In genomic region chr1:8660455-8660854, GRCh38 we compare ENCODE assay signal across 8 cellular contexts.
DNase-seq lines count a peak whose midpoint lies in the region; ATAC-seq and TF ChIP-seq lines count a peak whose summit lies in the region.

No MANE protein-coding gene starts in this region.

- 29% methylated on average over 5 of the region's 5 CpGs for WGBS in prostate gland

- H3K9me3 ChIP-seq in SJCRH30 (replicated peaks) (no peaks in the 10 kb centered on the region), prostate gland (no peaks in the 10 kb centered on the region)

- ATAC-seq in GM19397 (IDR thresholded peaks at IDR 0.05; ENCODE audit: unreplicated experiment) (no peak), GM19328 (IDR thresholded peaks at IDR 0.05; ENCODE audit: unreplicated experiment) (no peak)

- no peak overlapping the region for H3K27ac Mint-ChIP-seq in nephron progenitor cell

- intact Hi-C loops in prostate gland (cut with DNase I), result no loop called here

- no peak overlapping the region for H3K4me3 ChIP-seq in SJCRH30
- H3K4me3 ChIP-seq in prostate gland, result no peak overlapping the region

- H3K27ac ChIP-seq in SJCRH30 (peak overlapping the region; percentile 21), prostate gland (no peak overlapping the region)

- H3K4me3 Mint-ChIP-seq in nephron progenitor cell, result no peak overlapping the region

- no peak for TF ChIP-seq POLR2A in prostate gland (IDR thresholded peaks at IDR 0.05)

- H3K36me3 ChIP-seq in SJCRH30, result no peaks in the 10 kb centered on the region
- H3K36me3 ChIP-seq in prostate gland, result no peaks in the 10 kb centered on the region

- H3K4me1 Mint-ChIP-seq in nephron progenitor cell, result peaks cover 7% of the 10 kb centered on the region

- TF ChIP-seq CTCF in prostate gland (IDR thresholded peaks at IDR 0.05) (no peak), nephron progenitor cell (IDR thresholded peaks at IDR 0.05) (no peak)

- peaks cover 36% of the 10 kb centered on the region for H3K36me3 Mint-ChIP-seq in nephron progenitor cell (ENCODE audit: low read depth)

- no peaks in the 10 kb centered on the region for H3K27me3 Mint-ChIP-seq in nephron progenitor cell (ENCODE audit: low read depth, poor library complexity)

- H3K4me1 ChIP-seq in SJCRH30 (peaks cover 27% of the 10 kb centered on the region), prostate gland (replicated peaks) (peaks cover 6% of the 10 kb centered on the region)

- H3K9me3 Mint-ChIP-seq in nephron progenitor cell, result peaks cover 9% of the 10 kb centered on the region

- H3K27me3 ChIP-seq in SJCRH30 (no peaks in the 10 kb centered on the region), prostate gland (replicated peaks; ENCODE audit: insufficient read depth) (no peaks in the 10 kb centered on the region)

- peak; percentile 82 for DNase-seq in Daoy (ENCODE audit: low read depth)
- DNase-seq in SJCRH30, result peak; percentile 82 to 92
- DNase-seq in foreskin melanocyte, result peak; percentile 57
- DNase-seq in prostate gland (ENCODE audit: low spot score), result peak; percentile 6
- DNase-seq in NCI-H2107 treated with DMSO at 0.1 percent for 48 hours (lab: John Stamatoyannopoulos, UW; ENCODE audit: unreplicated experiment), result no peak
- no peak for DNase-seq in nephron progenitor cell

Comparison
In these comparisons a context has a peak if more than half of its experiments do, and no peak if none do; other contexts are left out.
1. DNase-seq: peak in Daoy (single experiment), SJCRH30 (2 of 2), foreskin melanocyte (single experiment) and prostate gland (single experiment); none in NCI-H2107 treated with DMSO at 0.1 percent for 48 hours (single experiment) and nephron progenitor cell (single experiment).